Comparison of ENCODE assay signal across 8 cellular contexts in genomic region chr20:50308513-50309279, GRCh38.
A peak's percentile ranks its signal among the peaks of the same experiment; 100 is the strongest.
DNase-seq lines count a peak whose midpoint lies in the region; ATAC-seq and TF ChIP-seq lines count a peak whose summit lies in the region.

No MANE protein-coding gene starts in this region.

- no peaks in the 10 kb centered on the region; the same call in 1 of the 2 replicates for H3K9me3 ChIP-seq in AG04450 (ENCODE audit: control insufficient read depth, insufficient read depth, low read length)

- peak overlapping the region; percentile 44 for H3K4me3 ChIP-seq in AG04450 (ENCODE audit: low read depth, low read length)
- H3K4me3 ChIP-seq in cardiac fibroblast (replicated peaks in 1 of 2; ENCODE audit: low read depth in 2 of 2, low read length in 2 of 2), result no peak overlapping the region

- CTCF ChIA-PET in AG04450 (lab: Charles Lee), result interaction anchor here (0.9 to 1.0 kb wide), 2 partner anchors 155 to 172 kb away, joined by 3 read pairs; no protein-coding TSS in a partner anchor

- H3K27me3 ChIP-seq in AG04450 (ENCODE audit: control insufficient read depth, insufficient read depth, low read length), result no peaks in the 10 kb centered on the region

- no peaks in the 10 kb centered on the region for H3K9me3 Mint-ChIP-seq in activated naive CD4-positive, alpha-beta T cell treated with anti-CD3 and anti-CD28 coated beads, Interleukin-2, amount 50 U/mL, for 72 hours

- peak; percentile 98 for DNase-seq in AG04450 (ENCODE audit: low read depth, low spot score)
- DNase-seq in NCI-H226, result peak; percentile 98
- DNase-seq in cardiac fibroblast (ENCODE audit: low read depth in 2 of 2), result peak; percentile 99
- DNase-seq in kidney glomerular epithelial cell (lab: John Stamatoyannopoulos, UW), result peak; percentile 86
- peak; percentile 86 for DNase-seq in smooth muscle cell of the brain vasculature (ENCODE audit: low read depth, low spot score)
- DNase-seq in activated naive CD4-positive, alpha-beta T cell treated with anti-CD3 and anti-CD28 coated beads, Interleukin-2, amount 50 U/mL, for 72 hours (ENCODE audit: low spot score in 2 of 2), result no peak
- DNase-seq in stimulated activated CD4-positive, alpha-beta T cell treated with anti-CD3 and anti-CD28 coated beads, Interleukin-1b, Interleukin-23, amount 100 ng/mL, for 48 hours, result no peak

- peak overlapping the region in 1 of 2 donors; percentile 67 for H3K27ac Mint-ChIP-seq in activated naive CD4-positive, alpha-beta T cell treated with anti-CD3 and anti-CD28 coated beads, Interleukin-2, amount 50 U/mL, for 72 hours

- no peaks in the 10 kb centered on the region for H3K36me3 Mint-ChIP-seq in activated naive CD4-positive, alpha-beta T cell treated with anti-CD3 and anti-CD28 coated beads, Interleukin-2, amount 50 U/mL, for 72 hours

- no peak for ATAC-seq in HG03108 (IDR thresholded peaks at IDR 0.05; ENCODE audit: unreplicated experiment)
- no peak for ATAC-seq in activated naive CD4-positive, alpha-beta T cell treated with anti-CD3 and anti-CD28 coated beads, Interleukin-2, amount 50 U/mL, for 72 hours

- POLR2A ChIA-PET in AG04450 (lab: Yijun Ruan, JAX), result interaction anchor here (0.8 to 2.1 kb wide), 5 partner anchors 13 to 117 kb away, joined by 3 to 9 read pairs (median 4); no protein-coding TSS in a partner anchor

- H3K27ac ChIP-seq in AG04450 (ENCODE audit: low read depth, low read length), result peak overlapping the region; percentile 99

- TF ChIP-seq CTCF in AG04450 (IDR thresholded peaks at IDR 0.05; ENCODE audit: low read depth, low read length) (0 out of 2 replicates have a peak, but pooled peaks have one; percentile 27), cardiac fibroblast (IDR thresholded peaks at IDR 0.05; ENCODE audit: low read depth, low read length) (no peak)

Comparison
In these comparisons a context has a peak if more than half of its experiments do, and no peak if none do; other contexts are left out.
1. DNase-seq: peak in AG04450 (single experiment), NCI-H226 (single experiment), cardiac fibroblast (2 of 2), kidney glomerular epithelial cell (single experiment) and smooth muscle cell of the brain vasculature (single experiment); none in activated naive CD4-positive, alpha-beta T cell treated with anti-CD3 and anti-CD28 coated beads, Interleukin-2, amount 50 U/mL, for 72 hours (0 of 2) and stimulated activated CD4-positive, alpha-beta T cell treated with anti-CD3 and anti-CD28 coated beads, Interleukin-1b, Interleukin-23, amount 100 ng/mL, for 48 hours (single experiment).